Comparison of ENCODE assay signal across 8 cellular contexts in the genomic region with DNA sequence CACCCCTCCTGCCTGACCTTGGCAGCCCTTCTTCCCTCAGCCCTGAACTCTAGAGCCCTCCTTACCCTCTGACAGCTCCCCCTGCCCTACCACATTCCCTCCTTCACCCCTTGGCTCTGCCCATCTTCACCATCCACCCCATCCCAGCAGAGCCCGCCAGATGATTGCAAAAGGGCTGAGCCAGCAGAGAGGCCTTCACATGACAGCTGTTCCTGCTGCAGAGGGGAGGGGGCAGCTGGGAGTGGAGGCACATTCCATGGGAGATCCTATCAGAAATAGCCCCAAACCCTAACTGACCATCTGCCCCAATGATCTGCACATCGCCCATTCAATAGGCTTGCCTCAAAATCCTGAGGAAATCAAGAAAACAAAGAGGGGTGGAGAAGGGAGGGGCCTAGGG. TPM values are rescaled to one million over a fixed set of nuclear protein-coding genes. Genes with fewer than 3 reads are reported as not detected.
DNase-seq lines count a peak whose midpoint lies in the region; ATAC-seq, FAIRE-seq and TF ChIP-seq lines count a peak whose summit lies in the region.

No MANE protein-coding gene starts in this region.

- FAIRE-seq in HepG2 (lab: Jason Lieb, UNC), result no peak

- H3K27me3 Mint-ChIP-seq in activated CD8-positive, alpha-beta memory T cell treated with anti-CD3 and anti-CD28 coated beads, Interleukin-2, amount 10 ng/mL, durations not matched to agents 7 days and 5 days, result peaks cover 14% of the 10 kb centered on the region
- H3K27me3 Mint-ChIP-seq in activated naive CD8-positive, alpha-beta T cell, result no peaks in the 10 kb centered on the region

- DNase-seq in activated CD8-positive, alpha-beta memory T cell treated with anti-CD3 and anti-CD28 coated beads, Interleukin-2, amount 10 ng/mL, durations not matched to agents 7 days and 5 days, result no peak
- no peak for DNase-seq in activated CD8-positive, alpha-beta memory T cell treated with anti-CD3 and anti-CD28 coated beads, Interleukin-2, amount 50 U/mL, for 48 hours
- DNase-seq in HepG2 (ENCODE audit: low spot score) (no peak), tibial nerve (ENCODE audit: low spot score in 2 of 2) (peak in 1 of 2 donors; percentile 43), germinal center (ENCODE audit: low spot score) (no peak), NCI-H1930 (lab: John Stamatoyannopoulos, UW) (no peak)

- POLR2A ChIA-PET in HepG2 (lab: Yijun Ruan, JAX), result interaction anchor here (1.1 to 4.5 kb wide), 5 partner anchors 11 to 130 kb away, joined by 3 to 23 read pairs (median 6); a partner anchor contains a TSS

- no peak for TF ChIP-seq RAD21 in HepG2 (CRISPR knock-in tag; IDR thresholded peaks at IDR 0.05)

- WGBS in HepG2 (ENCODE audit: low lambda C conversion rate), result 78% methylated on average over 2 of the region's 2 CpGs
- 48 to 53% methylated on average over 2 of the region's 2 CpGs for WGBS in tibial nerve, 2 donors

- TF ChIP-seq POLR2A in HepG2 (IDR thresholded peaks at IDR 0.05; ENCODE audit: insufficient read depth in 1 of 2, low read depth in 2 of 2, low read length in 2 of 2), result no peak
- no peak for TF ChIP-seq POLR2A in tibial nerve (IDR thresholded peaks at IDR 0.05)

- H4K20me1 ChIP-seq in HepG2 (ENCODE audit: insufficient read depth, low read length), result no peaks in the 10 kb centered on the region

- ATAC-seq in activated CD8-positive, alpha-beta memory T cell treated with anti-CD3 and anti-CD28 coated beads, Interleukin-2, amount 10 ng/mL, durations not matched to agents 7 days and 5 days, result no peak
- ATAC-seq in HepG2 (peak; percentile 4), GM19395 (IDR thresholded peaks at IDR 0.05; ENCODE audit: unreplicated experiment) (no peak)

- H3K9me3 ChIP-seq in HepG2 (ENCODE audit: low read length) (no peaks in the 10 kb centered on the region), tibial nerve (no peaks in the 10 kb centered on the region)

- BruUV-seq in HepG2 (replicated peaks; lab: Mats Ljungman, UMichigan), result no TSS peak

- H3K27ac ChIP-seq in HepG2 (ENCODE audit: extremely low read length, insufficient read depth, low read length), result no peak overlapping the region
- H3K27ac ChIP-seq in tibial nerve, result peak overlapping the region; percentile 75 to 98 (median 97)

- in situ Hi-C loops in HepG2 (cut with HindIII; ENCODE audit: extremely low pct_ligation_motif_present, low pct_unique_long_range_greater_than_20kb), result loop anchor here (5.0 kb wide), 1 partner anchor 132 kb away; no protein-coding TSS in a partner anchor

- H3K4me1 ChIP-seq in HepG2 (ENCODE audit: insufficient read depth, low read length) (peaks cover 88% of the 10 kb centered on the region), tibial nerve (peaks cover 12 to 95% (median 73%) of the 10 kb centered on the region in 4 donors)

- H3K36me3 Mint-ChIP-seq in activated CD8-positive, alpha-beta memory T cell treated with anti-CD3 and anti-CD28 coated beads, Interleukin-2, amount 10 ng/mL, durations not matched to agents 7 days and 5 days, result peaks cover 12% of the 10 kb centered on the region
- H3K36me3 Mint-ChIP-seq in activated naive CD8-positive, alpha-beta T cell, result peaks cover 3% of the 10 kb centered on the region

- H3K36me3 ChIP-seq in HepG2 (replicated peaks in 1 of 2; ENCODE audit: control insufficient read depth in 1 of 2, insufficient read depth in 2 of 2, low read length in 2 of 2) (peaks cover 5 to 13% of the 10 kb centered on the region in 2 experiments), tibial nerve (peaks cover 0 to 16% (median under 1%) of the 10 kb centered on the region in 3 donors)

- H3K79me2 ChIP-seq in HepG2 (ENCODE audit: insufficient read depth, low read length), result no peaks in the 10 kb centered on the region

- H3K4me1 Mint-ChIP-seq in activated CD8-positive, alpha-beta memory T cell treated with anti-CD3 and anti-CD28 coated beads, Interleukin-2, amount 10 ng/mL, durations not matched to agents 7 days and 5 days, result peaks cover 92% of the 10 kb centered on the region
- H3K4me1 Mint-ChIP-seq in activated naive CD8-positive, alpha-beta T cell (ENCODE audit: low read depth), result peaks cover 90% of the 10 kb centered on the region

- no peak overlapping the region for H3K4me2 ChIP-seq in HepG2 (ENCODE audit: low read depth, low read length)

- peak overlapping the region; percentile 96 for H3K27ac Mint-ChIP-seq in activated CD8-positive, alpha-beta memory T cell treated with anti-CD3 and anti-CD28 coated beads, Interleukin-2, amount 10 ng/mL, durations not matched to agents 7 days and 5 days
- H3K27ac Mint-ChIP-seq in activated naive CD8-positive, alpha-beta T cell, result peak overlapping the region; percentile 92

- H3K9me3 Mint-ChIP-seq in activated CD8-positive, alpha-beta memory T cell treated with anti-CD3 and anti-CD28 coated beads, Interleukin-2, amount 10 ng/mL, durations not matched to agents 7 days and 5 days (ENCODE audit: low read depth), result no peaks in the 10 kb centered on the region
- no peaks in the 10 kb centered on the region for H3K9me3 Mint-ChIP-seq in activated naive CD8-positive, alpha-beta T cell (ENCODE audit: low read depth)

- CTCF ChIA-PET in activated CD8-positive, alpha-beta memory T cell treated with anti-CD3 and anti-CD28 coated beads, Interleukin-2, amount 10 ng/mL, durations not matched to agents 7 days and 5 days (lab: Charles Lee), result interaction anchor here (6.9 to 12.5 kb wide), 2 partner anchors 11 to 130 kb away, joined by 64 to 354 read pairs; a partner anchor contains a TSS
- CTCF ChIA-PET in HepG2 (lab: Yijun Ruan, JAX; ENCODE audit: low intra/inter-chr PET ratio, low total read pairs), result no interaction called here

- intact Hi-C loops in HepG2 (cut with micrococcal nuclease; ENCODE audit: unreplicated experiment), result no loop called here

- H2AFZ ChIP-seq in HepG2 (ENCODE audit: low read length), result no peak overlapping the region

- H3K4me3 Mint-ChIP-seq in activated CD8-positive, alpha-beta memory T cell treated with anti-CD3 and anti-CD28 coated beads, Interleukin-2, amount 10 ng/mL, durations not matched to agents 7 days and 5 days, result no peak overlapping the region
- peak overlapping the region; percentile 35 for H3K4me3 Mint-ChIP-seq in activated naive CD8-positive, alpha-beta T cell

- TF ChIP-seq EP300 in HepG2 (IDR thresholded peaks at IDR 0.05; ENCODE audit: low read depth in 2 of 2, low read length in 2 of 2), result no peak
- no peak for TF ChIP-seq EP300 in HepG2 (CRISPR knock-in tag; IDR thresholded peaks at IDR 0.05; ENCODE audit: borderline replicate concordance)
- TF ChIP-seq EP300 in tibial nerve (IDR thresholded peaks at IDR 0.05), result no peak

- no peaks in the 10 kb centered on the region for H3K27me3 ChIP-seq in HepG2 (ENCODE audit: control insufficient read depth in 1 of 2, insufficient read depth in 2 of 2, low read length in 2 of 2)
- H3K27me3 ChIP-seq in tibial nerve, result no peaks in the 10 kb centered on the region

- TF ChIP-seq CTCF in HepG2 (CRISPR knock-in tag; IDR thresholded peaks at IDR 0.05), result no peak
- TF ChIP-seq CTCF in tibial nerve (IDR thresholded peaks at IDR 0.05), result no peak

- H3K9ac ChIP-seq in HepG2 (ENCODE audit: insufficient read depth, low read depth, low read length), result no peak overlapping the region

- H3K4me3 ChIP-seq in HepG2 (replicated peaks in 1 of 3; ENCODE audit: insufficient read depth in 1 of 3, low read depth in 2 of 3, low read length in 3 of 3) (no peak overlapping the region), tibial nerve (no peak overlapping the region)

RNA-seq across cellular contexts. Expression of a gene that starts 7.8 kb away (rescaled TPM):
- total RNA-seq in activated CD8-positive, alpha-beta memory T cell treated with anti-CD3 and anti-CD28 coated beads, Interleukin-2, amount 10 ng/mL, durations not matched to agents 7 days and 5 days, result 100 to 1,000 TPM; 180 to 390 TPM
- total RNA-seq in HepG2 (2016; rRNA removed; fragmentation: Illumina TruSeq; extraction: Trizol), result 25.0 and 40.6 TPM in 2 replicates
- total RNA-seq in HepG2 (2016; cell fraction: cytosol; rRNA removed; fragmentation: Illumina TruSeq; extraction: Trizol; ENCODE audit: low read depth), result 2.9 and 3.7 TPM in 2 replicates
- 23.2 and 34.7 TPM in 2 replicates for total RNA-seq in HepG2 (2016; cell fraction: insoluble cytoplasmic fraction; rRNA removed; fragmentation: Illumina TruSeq; extraction: Trizol)
- total RNA-seq in HepG2 (2016; cell fraction: membrane; rRNA removed; fragmentation: Illumina TruSeq; extraction: Trizol), result 6.6 and 7.4 TPM in 2 replicates
- total RNA-seq in HepG2 (2016; cell fraction: nucleus; rRNA removed; fragmentation: Illumina TruSeq; extraction: Trizol), result 76.4 and 80.4 TPM in 2 replicates
- 22.8 and 23.4 TPM in 2 replicates for polyA plus RNA-seq in HepG2 (2011; rRNA removed)
- 14.7 and 20.1 TPM in 2 replicates for polyA plus RNA-seq in HepG2 (2011; cell fraction: cytosol; rRNA removed)
- polyA plus RNA-seq in HepG2 (2011; cell fraction: nucleus; rRNA removed), result 57.1 and 57.5 TPM in 2 replicates
- 55.5 and 61.9 TPM in 2 replicates for polyA plus RNA-seq in HepG2 (2012)
- polyA plus RNA-seq in HepG2 (2016; cell fraction: cytosol; fragmentation: Illumina TruSeq; extraction: Trizol; ENCODE audit: low read depth), result 0.98 and 1.1 TPM in 2 replicates
- polyA plus RNA-seq in HepG2 (2016; cell fraction: insoluble cytoplasmic fraction; fragmentation: Illumina TruSeq; extraction: Trizol; ENCODE audit: low read depth), result 11.6 and 12.9 TPM in 2 replicates
- polyA plus RNA-seq in HepG2 (2016; cell fraction: membrane; fragmentation: Illumina TruSeq; extraction: Trizol; ENCODE audit: low read depth), result 2.0 and 2.1 TPM in 2 replicates
- 33.5 and 38.4 TPM in 2 replicates for polyA plus RNA-seq in HepG2 (2016; cell fraction: nucleus; fragmentation: Illumina TruSeq; extraction: Trizol; ENCODE audit: insufficient read depth, low read depth)
- 99.6 and 234 TPM in 2 replicates for polyA minus RNA-seq in HepG2 (2011; rRNA and poly(A)+ RNA removed; ENCODE audit: low replicate concordance)
- 122 and 157 TPM in 2 replicates for polyA minus RNA-seq in HepG2 (2011; cell fraction: cytosol; rRNA and poly(A)+ RNA removed)
- polyA minus RNA-seq in HepG2 (2011; cell fraction: nucleus; rRNA and poly(A)+ RNA removed), result 192 and 213 TPM in 2 replicates
- total RNA-seq in tibial nerve, result 1,000 to 10,000 TPM; 1,417 to 3,061 (median 2,562) TPM

RNA-seq across cellular contexts. Expression of a gene that starts 19.3 kb away (rescaled TPM):
- total RNA-seq in activated CD8-positive, alpha-beta memory T cell treated with anti-CD3 and anti-CD28 coated beads, Interleukin-2, amount 10 ng/mL, durations not matched to agents 7 days and 5 days, result 1,000 to 10,000 TPM in 1 of 2 experiments, 100 to 1,000 TPM in 1; 878 to 1,201 TPM
- total RNA-seq in HepG2 (2016; rRNA removed; fragmentation: Illumina TruSeq; extraction: Trizol) (1,787 and 2,092 TPM in 2 replicates), tibial nerve (1,000 to 10,000 TPM; 1,003 to 1,250 (median 1,110) TPM)
- total RNA-seq in HepG2 (2016; cell fraction: cytosol; rRNA removed; fragmentation: Illumina TruSeq; extraction: Trizol; ENCODE audit: low read depth), result 2,019 and 2,497 TPM in 2 replicates
- 1,856 and 2,038 TPM in 2 replicates for total RNA-seq in HepG2 (2016; cell fraction: insoluble cytoplasmic fraction; rRNA removed; fragmentation: Illumina TruSeq; extraction: Trizol)
- 4,333 and 4,899 TPM in 2 replicates for total RNA-seq in HepG2 (2016; cell fraction: membrane; rRNA removed; fragmentation: Illumina TruSeq; extraction: Trizol)
- total RNA-seq in HepG2 (2016; cell fraction: nucleus; rRNA removed; fragmentation: Illumina TruSeq; extraction: Trizol), result 776 and 846 TPM in 2 replicates
- polyA plus RNA-seq in HepG2 (2011; rRNA removed), result 1,819 and 2,144 TPM in 2 replicates
- 2,392 and 2,528 TPM in 2 replicates for polyA plus RNA-seq in HepG2 (2011; cell fraction: cytosol; rRNA removed)
- polyA plus RNA-seq in HepG2 (2011; cell fraction: nucleus; rRNA removed), result 525 and 588 TPM in 2 replicates
- 1,720 and 1,805 TPM in 2 replicates for polyA plus RNA-seq in HepG2 (2012)
- 2,631 and 2,980 TPM in 2 replicates for polyA plus RNA-seq in HepG2 (2016; cell fraction: cytosol; fragmentation: Illumina TruSeq; extraction: Trizol; ENCODE audit: low read depth)
- 2,163 and 2,164 TPM in 2 replicates for polyA plus RNA-seq in HepG2 (2016; cell fraction: insoluble cytoplasmic fraction; fragmentation: Illumina TruSeq; extraction: Trizol; ENCODE audit: low read depth)
- 4,391 and 4,816 TPM in 2 replicates for polyA plus RNA-seq in HepG2 (2016; cell fraction: membrane; fragmentation: Illumina TruSeq; extraction: Trizol; ENCODE audit: low read depth)
- polyA plus RNA-seq in HepG2 (2016; cell fraction: nucleus; fragmentation: Illumina TruSeq; extraction: Trizol; ENCODE audit: insufficient read depth, low read depth), result 1,221 and 1,290 TPM in 2 replicates
- 1,467 and 2,851 TPM in 2 replicates for polyA minus RNA-seq in HepG2 (2011; rRNA and poly(A)+ RNA removed; ENCODE audit: low replicate concordance)
- 835 and 903 TPM in 2 replicates for polyA minus RNA-seq in HepG2 (2011; cell fraction: cytosol; rRNA and poly(A)+ RNA removed)
- polyA minus RNA-seq in HepG2 (2011; cell fraction: nucleus; rRNA and poly(A)+ RNA removed), result 177 and 251 TPM in 2 replicates

RNA-seq across cellular contexts. Expression of a gene that starts 36.9 kb away (rescaled TPM):
- 10 to 100 TPM; 24.7 to 29.6 TPM for total RNA-seq in activated CD8-positive, alpha-beta memory T cell treated with anti-CD3 and anti-CD28 coated beads, Interleukin-2, amount 10 ng/mL, durations not matched to agents 7 days and 5 days
- 8.5 and 9.7 TPM in 2 replicates for total RNA-seq in HepG2 (2016; rRNA removed; fragmentation: Illumina TruSeq; extraction: Trizol)
- 2.2 and 4.6 TPM in 2 replicates for total RNA-seq in HepG2 (2016; cell fraction: cytosol; rRNA removed; fragmentation: Illumina TruSeq; extraction: Trizol; ENCODE audit: low read depth)
- 6.9 and 10.1 TPM in 2 replicates for total RNA-seq in HepG2 (2016; cell fraction: insoluble cytoplasmic fraction; rRNA removed; fragmentation: Illumina TruSeq; extraction: Trizol)
- total RNA-seq in HepG2 (2016; cell fraction: membrane; rRNA removed; fragmentation: Illumina TruSeq; extraction: Trizol), result 3.7 and 6.0 TPM in 2 replicates
- 8.1 and 9.3 TPM in 2 replicates for total RNA-seq in HepG2 (2016; cell fraction: nucleus; rRNA removed; fragmentation: Illumina TruSeq; extraction: Trizol)
- 14.3 and 17.5 TPM in 2 replicates for polyA plus RNA-seq in HepG2 (2011; rRNA removed)
- polyA plus RNA-seq in HepG2 (2011; cell fraction: cytosol; rRNA removed), result 6.3 and 8.4 TPM in 2 replicates
- 43.5 and 52.1 TPM in 2 replicates for polyA plus RNA-seq in HepG2 (2011; cell fraction: nucleus; rRNA removed)
- 13.1 and 14.1 TPM in 2 replicates for polyA plus RNA-seq in HepG2 (2012)
- polyA plus RNA-seq in HepG2 (2016; cell fraction: cytosol; fragmentation: Illumina TruSeq; extraction: Trizol; ENCODE audit: low read depth), result 2.4 and 2.7 TPM in 2 replicates
- polyA plus RNA-seq in HepG2 (2016; cell fraction: insoluble cytoplasmic fraction; fragmentation: Illumina TruSeq; extraction: Trizol; ENCODE audit: low read depth), result 7.0 and 9.3 TPM in 2 replicates
- polyA plus RNA-seq in HepG2 (2016; cell fraction: membrane; fragmentation: Illumina TruSeq; extraction: Trizol; ENCODE audit: low read depth), result 3.7 and 4.0 TPM in 2 replicates
- 25.7 TPM in 2 replicates for polyA plus RNA-seq in HepG2 (2016; cell fraction: nucleus; fragmentation: Illumina TruSeq; extraction: Trizol; ENCODE audit: insufficient read depth, low read depth)
- polyA minus RNA-seq in HepG2 (2011; rRNA and poly(A)+ RNA removed; ENCODE audit: low replicate concordance), result 12.6 and 15.7 TPM in 2 replicates
- 4.7 and 8.8 TPM in 2 replicates for polyA minus RNA-seq in HepG2 (2011; cell fraction: cytosol; rRNA and poly(A)+ RNA removed)
- polyA minus RNA-seq in HepG2 (2011; cell fraction: nucleus; rRNA and poly(A)+ RNA removed), result 3.9 and 9.4 TPM in 2 replicates
- total RNA-seq in tibial nerve, result 10 to 100 TPM in 3 of 4 donors, 1 to 10 TPM in 1; 8.3 to 18.8 (median 14.2) TPM

RNA-seq across cellular contexts. Expression of a gene that starts 47.3 kb away (rescaled TPM):
- total RNA-seq in activated CD8-positive, alpha-beta memory T cell treated with anti-CD3 and anti-CD28 coated beads, Interleukin-2, amount 10 ng/mL, durations not matched to agents 7 days and 5 days, result 100 to 1,000 TPM; 245 to 264 TPM
- total RNA-seq in HepG2 (2016; rRNA removed; fragmentation: Illumina TruSeq; extraction: Trizol), result 58.1 and 70.0 TPM in 2 replicates
- 7.1 and 9.5 TPM in 2 replicates for total RNA-seq in HepG2 (2016; cell fraction: cytosol; rRNA removed; fragmentation: Illumina TruSeq; extraction: Trizol; ENCODE audit: low read depth)
- total RNA-seq in HepG2 (2016; cell fraction: insoluble cytoplasmic fraction; rRNA removed; fragmentation: Illumina TruSeq; extraction: Trizol), result 50.7 and 71.8 TPM in 2 replicates
- total RNA-seq in HepG2 (2016; cell fraction: membrane; rRNA removed; fragmentation: Illumina TruSeq; extraction: Trizol), result 25.5 and 28.8 TPM in 2 replicates
- total RNA-seq in HepG2 (2016; cell fraction: nucleus; rRNA removed; fragmentation: Illumina TruSeq; extraction: Trizol), result 47.0 and 57.9 TPM in 2 replicates
- polyA plus RNA-seq in HepG2 (2011; rRNA removed), result 14.0 and 16.8 TPM in 2 replicates
- 9.2 and 10.6 TPM in 2 replicates for polyA plus RNA-seq in HepG2 (2011; cell fraction: cytosol; rRNA removed)
- 53.6 and 67.6 TPM in 2 replicates for polyA plus RNA-seq in HepG2 (2011; cell fraction: nucleus; rRNA removed)
- polyA plus RNA-seq in HepG2 (2012), result 30.7 and 30.9 TPM in 2 replicates
- polyA plus RNA-seq in HepG2 (2016; cell fraction: cytosol; fragmentation: Illumina TruSeq; extraction: Trizol; ENCODE audit: low read depth), result 4.0 and 4.5 TPM in 2 replicates
- 47.2 and 53.8 TPM in 2 replicates for polyA plus RNA-seq in HepG2 (2016; cell fraction: insoluble cytoplasmic fraction; fragmentation: Illumina TruSeq; extraction: Trizol; ENCODE audit: low read depth)
- polyA plus RNA-seq in HepG2 (2016; cell fraction: membrane; fragmentation: Illumina TruSeq; extraction: Trizol; ENCODE audit: low read depth), result 12.6 and 14.0 TPM in 2 replicates
- polyA plus RNA-seq in HepG2 (2016; cell fraction: nucleus; fragmentation: Illumina TruSeq; extraction: Trizol; ENCODE audit: insufficient read depth, low read depth), result 121 and 126 TPM in 2 replicates
- 21.5 and 102 TPM in 2 replicates for polyA minus RNA-seq in HepG2 (2011; rRNA and poly(A)+ RNA removed; ENCODE audit: low replicate concordance)
- 11.9 and 14.7 TPM in 2 replicates for polyA minus RNA-seq in HepG2 (2011; cell fraction: cytosol; rRNA and poly(A)+ RNA removed)
- polyA minus RNA-seq in HepG2 (2011; cell fraction: nucleus; rRNA and poly(A)+ RNA removed), result 37.2 and 50.7 TPM in 2 replicates
- 10 to 100 TPM; 79.5 to 95.3 (median 88.8) TPM for total RNA-seq in tibial nerve

RNA-seq across cellular contexts. Expression of a gene that starts 58.2 kb away (rescaled TPM):
- 100 to 1,000 TPM; 132 to 133 TPM for total RNA-seq in activated CD8-positive, alpha-beta memory T cell treated with anti-CD3 and anti-CD28 coated beads, Interleukin-2, amount 10 ng/mL, durations not matched to agents 7 days and 5 days
- total RNA-seq in HepG2 (2016; rRNA removed; fragmentation: Illumina TruSeq; extraction: Trizol) (4.6 and 10.6 TPM in 2 replicates), tibial nerve (100 to 1,000 TPM in 2 of 4 donors, 10 to 100 TPM in 2; 64.9 to 138 (median 93.9) TPM)
- total RNA-seq in HepG2 (2016; cell fraction: cytosol; rRNA removed; fragmentation: Illumina TruSeq; extraction: Trizol; ENCODE audit: low read depth), result 5.0 and 5.5 TPM in 2 replicates
- total RNA-seq in HepG2 (2016; cell fraction: insoluble cytoplasmic fraction; rRNA removed; fragmentation: Illumina TruSeq; extraction: Trizol), result 4.2 and 9.0 TPM in 2 replicates
- total RNA-seq in HepG2 (2016; cell fraction: membrane; rRNA removed; fragmentation: Illumina TruSeq; extraction: Trizol), result 4.8 and 7.0 TPM in 2 replicates
- total RNA-seq in HepG2 (2016; cell fraction: nucleus; rRNA removed; fragmentation: Illumina TruSeq; extraction: Trizol), result 9.2 and 9.5 TPM in 2 replicates
- 12.3 and 16.6 TPM in 2 replicates for polyA plus RNA-seq in HepG2 (2011; rRNA removed)
- polyA plus RNA-seq in HepG2 (2011; cell fraction: cytosol; rRNA removed), result 7.8 and 7.9 TPM in 2 replicates
- polyA plus RNA-seq in HepG2 (2011; cell fraction: nucleus; rRNA removed), result 105 and 119 TPM in 2 replicates
- 14.9 and 16.7 TPM in 2 replicates for polyA plus RNA-seq in HepG2 (2012)
- polyA plus RNA-seq in HepG2 (2016; cell fraction: cytosol; fragmentation: Illumina TruSeq; extraction: Trizol; ENCODE audit: low read depth), result 1.3 and 2.0 TPM in 2 replicates
- polyA plus RNA-seq in HepG2 (2016; cell fraction: insoluble cytoplasmic fraction; fragmentation: Illumina TruSeq; extraction: Trizol; ENCODE audit: low read depth), result 6.5 and 7.1 TPM in 2 replicates
- polyA plus RNA-seq in HepG2 (2016; cell fraction: membrane; fragmentation: Illumina TruSeq; extraction: Trizol; ENCODE audit: low read depth), result 2.2 and 2.5 TPM in 2 replicates
- polyA plus RNA-seq in HepG2 (2016; cell fraction: nucleus; fragmentation: Illumina TruSeq; extraction: Trizol; ENCODE audit: insufficient read depth, low read depth), result 33.3 and 38.2 TPM in 2 replicates
- 14.6 and 43.9 TPM in 2 replicates for polyA minus RNA-seq in HepG2 (2011; rRNA and poly(A)+ RNA removed; ENCODE audit: low replicate concordance)
- polyA minus RNA-seq in HepG2 (2011; cell fraction: cytosol; rRNA and poly(A)+ RNA removed), result 3.8 and 6.3 TPM in 2 replicates
- polyA minus RNA-seq in HepG2 (2011; cell fraction: nucleus; rRNA and poly(A)+ RNA removed), result 11.2 and 14.0 TPM in 2 replicates
